Comparison of ENCODE assay signal across 1 cellular context in the genomic region with DNA sequence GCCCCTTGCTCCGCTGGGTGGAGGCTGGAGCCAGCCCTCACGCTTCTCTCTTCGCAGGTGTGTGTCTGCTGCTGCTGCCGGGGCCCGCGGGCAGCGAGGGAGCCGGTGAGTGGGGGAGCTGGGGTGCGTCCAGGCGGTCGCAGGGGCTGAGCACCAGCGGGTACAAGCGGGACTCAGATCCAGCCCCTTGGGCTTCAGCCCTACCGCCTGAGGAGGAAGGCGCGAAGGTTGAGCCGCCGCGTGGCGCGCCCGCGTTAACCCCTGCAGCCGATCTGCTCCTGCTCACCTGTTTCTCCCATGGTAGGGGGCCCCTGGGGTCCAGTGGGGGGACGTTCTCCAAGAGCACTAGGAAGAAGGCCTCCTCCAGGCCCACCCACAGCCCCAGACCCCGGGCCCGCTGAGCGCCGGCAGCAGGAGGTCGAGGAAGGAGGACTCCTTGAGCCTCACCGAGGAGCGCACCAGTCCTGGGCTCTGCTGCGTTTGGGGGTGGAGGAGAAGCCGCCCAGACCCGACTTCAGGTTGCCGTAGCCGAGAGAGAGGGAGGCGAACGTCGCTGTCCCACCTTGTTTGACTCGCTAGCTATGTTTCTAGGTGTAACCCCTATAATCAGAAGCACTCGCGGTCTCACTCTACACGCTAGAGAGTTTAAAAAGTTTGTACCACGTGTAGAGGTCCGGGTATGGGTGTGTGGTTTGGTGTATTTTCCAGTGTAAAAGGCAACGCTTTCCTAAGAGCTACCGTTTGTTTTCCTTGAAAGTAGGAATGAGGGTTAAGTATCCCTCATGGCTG.
TF ChIP-seq lines count a peak whose summit lies in the region.

No MANE protein-coding gene starts in this region.

TF ChIP-seq in WTC11, 78 proteins besides CTCF, POLR2A, EP300 and RAD21 (continued from another document and continues in another):
- TF ChIP-seq ZNF425 (CRISPR knock-in tag; conservative IDR thresholded peaks at IDR 0.05) (no peak), ERG (CRISPR knock-in tag; IDR thresholded peaks at IDR 0.05) (no peak), SMAD4 (CRISPR knock-in tag; IDR thresholded peaks at IDR 0.05) (peak; percentile 61; the same call in 1 of the 2 replicates), ZNF263 (CRISPR knock-in tag; IDR thresholded peaks at IDR 0.05; ENCODE audit: low read depth) (no peak), NFE2L1 (CRISPR knock-in tag; IDR thresholded peaks at IDR 0.05) (peak; percentile 77; the same call in 1 of the 2 replicates), NR2C2 (CRISPR knock-in tag; IDR thresholded peaks at IDR 0.05) (0 out of 2 replicates have a peak, but pooled peaks have one; percentile 64), MLX (CRISPR knock-in tag; IDR thresholded peaks at IDR 0.05) (no peak), AR (CRISPR knock-in tag; IDR thresholded peaks at IDR 0.05) (no peak), ZNF396 (CRISPR knock-in tag; IDR thresholded peaks at IDR 0.05; ENCODE audit: borderline replicate concordance) (no peak), FOXP4 (CRISPR knock-in tag; IDR thresholded peaks at IDR 0.05) (peak; percentile 91), SP1 (CRISPR knock-in tag; conservative IDR thresholded peaks at IDR 0.05) (no peak), CDX4 (CRISPR knock-in tag; IDR thresholded peaks at IDR 0.05; ENCODE audit: borderline replicate concordance) (no peak), ZNF423 (CRISPR knock-in tag; IDR thresholded peaks at IDR 0.05) (peak; percentile 49; the same call in 1 of the 2 replicates), NFYB (CRISPR knock-in tag; conservative IDR thresholded peaks at IDR 0.05; ENCODE audit: low read depth) (0 out of 2 replicates have a peak, but pooled peaks have one; percentile 29), PRDM15 (CRISPR knock-in tag; IDR thresholded peaks at IDR 0.05) (0 out of 2 replicates have a peak, but pooled peaks have one; percentile 31), PRRX2 (CRISPR knock-in tag; IDR thresholded peaks at IDR 0.05) (no peak), ATF2 (CRISPR knock-in tag; IDR thresholded peaks at IDR 0.05; ENCODE audit: borderline replicate concordance, low read depth) (no peak)
- TF ChIP-seq, protein P1, sequence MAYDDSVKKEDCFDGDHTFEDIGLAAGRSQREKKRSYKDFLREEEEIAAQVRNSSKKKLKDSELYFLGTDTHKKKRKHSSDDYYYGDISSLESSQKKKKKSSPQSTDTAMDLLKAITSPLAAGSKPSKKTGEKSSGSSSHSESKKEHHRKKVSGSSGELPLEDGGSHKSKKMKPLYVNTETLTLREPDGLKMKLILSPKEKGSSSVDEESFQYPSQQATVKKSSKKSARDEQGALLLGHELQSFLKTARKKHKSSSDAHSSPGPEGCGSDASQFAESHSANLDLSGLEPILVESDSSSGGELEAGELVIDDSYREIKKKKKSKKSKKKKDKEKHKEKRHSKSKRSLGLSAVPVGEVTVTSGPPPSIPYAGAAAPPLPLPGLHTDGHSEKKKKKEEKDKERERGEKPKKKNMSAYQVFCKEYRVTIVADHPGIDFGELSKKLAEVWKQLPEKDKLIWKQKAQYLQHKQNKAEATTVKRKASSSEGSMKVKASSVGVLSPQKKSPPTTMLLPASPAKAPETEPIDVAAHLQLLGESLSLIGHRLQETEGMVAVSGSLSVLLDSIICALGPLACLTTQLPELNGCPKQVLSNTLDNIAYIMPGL (CRISPR knock-in tag; IDR thresholded peaks at IDR 0.05): no peak
- TF ChIP-seq, protein P2, sequence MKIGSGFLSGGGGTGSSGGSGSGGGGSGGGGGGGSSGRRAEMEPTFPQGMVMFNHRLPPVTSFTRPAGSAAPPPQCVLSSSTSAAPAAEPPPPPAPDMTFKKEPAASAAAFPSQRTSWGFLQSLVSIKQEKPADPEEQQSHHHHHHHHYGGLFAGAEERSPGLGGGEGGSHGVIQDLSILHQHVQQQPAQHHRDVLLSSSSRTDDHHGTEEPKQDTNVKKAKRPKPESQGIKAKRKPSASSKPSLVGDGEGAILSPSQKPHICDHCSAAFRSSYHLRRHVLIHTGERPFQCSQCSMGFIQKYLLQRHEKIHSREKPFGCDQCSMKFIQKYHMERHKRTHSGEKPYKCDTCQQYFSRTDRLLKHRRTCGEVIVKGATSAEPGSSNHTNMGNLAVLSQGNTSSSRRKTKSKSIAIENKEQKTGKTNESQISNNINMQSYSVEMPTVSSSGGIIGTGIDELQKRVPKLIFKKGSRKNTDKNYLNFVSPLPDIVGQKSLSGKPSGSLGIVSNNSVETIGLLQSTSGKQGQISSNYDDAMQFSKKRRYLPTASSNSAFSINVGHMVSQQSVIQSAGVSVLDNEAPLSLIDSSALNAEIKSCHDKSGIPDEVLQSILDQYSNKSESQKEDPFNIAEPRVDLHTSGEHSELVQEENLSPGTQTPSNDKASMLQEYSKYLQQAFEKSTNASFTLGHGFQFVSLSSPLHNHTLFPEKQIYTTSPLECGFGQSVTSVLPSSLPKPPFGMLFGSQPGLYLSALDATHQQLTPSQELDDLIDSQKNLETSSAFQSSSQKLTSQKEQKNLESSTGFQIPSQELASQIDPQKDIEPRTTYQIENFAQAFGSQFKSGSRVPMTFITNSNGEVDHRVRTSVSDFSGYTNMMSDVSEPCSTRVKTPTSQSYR (CRISPR knock-in tag; IDR thresholded peaks at IDR 0.05): peak; percentile 59; the same call in 1 of the 2 replicates
- TF ChIP-seq, protein P3, sequence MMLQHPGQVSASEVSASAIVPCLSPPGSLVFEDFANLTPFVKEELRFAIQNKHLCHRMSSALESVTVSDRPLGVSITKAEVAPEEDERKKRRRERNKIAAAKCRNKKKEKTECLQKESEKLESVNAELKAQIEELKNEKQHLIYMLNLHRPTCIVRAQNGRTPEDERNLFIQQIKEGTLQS (CRISPR knock-in tag; conservative IDR thresholded peaks at IDR 0.05): no peak
